ENCODE assay signal across 8 cellular contexts in genomic region chr20:49935746-49936152, GRCh38. TPM values are rescaled to one million over a fixed set of nuclear protein-coding genes. Genes with fewer than 3 reads are reported as not detected.
DNase-seq lines count a peak whose midpoint lies in the region; ATAC-seq and TF ChIP-seq lines count a peak whose summit lies in the region.

No MANE protein-coding gene starts in this region.

- peaks cover 11% of the 10 kb centered on the region for H3K79me2 ChIP-seq in trophoblast cell (ENCODE audit: control insufficient read depth, insufficient read depth, low read length, poor library complexity)

- peak overlapping the region; percentile 72 for H4K91ac ChIP-seq in trophoblast cell (ENCODE audit: low read depth, low read length)

- H4K12ac ChIP-seq in trophoblast cell (ENCODE audit: low read depth, low read length) = peak overlapping the region; percentile 78

- peak overlapping the region; percentile 45 for H2AK5ac ChIP-seq in trophoblast cell (ENCODE audit: low read length)

- no peak overlapping the region for H3K9ac ChIP-seq in trophoblast cell (ENCODE audit: low read length)

- H3K79me1 ChIP-seq in trophoblast cell (ENCODE audit: low read length) = peaks cover 6% of the 10 kb centered on the region

- H3K18ac ChIP-seq in trophoblast cell (ENCODE audit: low read length) = peak overlapping the region; percentile 53

- H3K36me3 ChIP-seq in trophoblast cell (ENCODE audit: control insufficient read depth in 1 of 2, insufficient read depth in 2 of 2, low read length in 2 of 2) = peaks cover 2% of the 10 kb centered on the region in 2 experiments

- no peak overlapping the region for H3K4me2 ChIP-seq in trophoblast cell (ENCODE audit: low read length)

- no peak overlapping the region for H3K27ac ChIP-seq in trophoblast cell (ENCODE audit: low read depth, low read length)

- H2BK12ac ChIP-seq in trophoblast cell (ENCODE audit: low read length) = no peak overlapping the region

- no CpG with 5 or more reads among the region's 21 CpGs for WGBS in trophoblast cell (ENCODE audit: extremely low coverage, insufficient coverage, insufficient read length)

- peak overlapping the region; percentile 65 for H2BK120ac ChIP-seq in trophoblast cell (ENCODE audit: insufficient read depth, low read length, poor library complexity)

- peak; percentile 5 for ATAC-seq in GM18909 (IDR thresholded peaks at IDR 0.05; ENCODE audit: poor library complexity, unreplicated experiment)

- H2AFZ ChIP-seq in trophoblast cell (ENCODE audit: insufficient read depth, low read length, poor library complexity) = peak overlapping the region; percentile 66

- H3K4me3 ChIP-seq in NB4 (ENCODE audit: low read depth, low read length) (peak overlapping the region; percentile 32), epithelial cell of proximal tubule (ENCODE audit: low read depth, low read length) (peak overlapping the region; percentile 97), trophoblast cell (ENCODE audit: low read depth, low read length) (no peak overlapping the region)

- H2BK5ac ChIP-seq in trophoblast cell (ENCODE audit: low read depth, low read length, poor library complexity) = no peak overlapping the region

- H3K14ac ChIP-seq in trophoblast cell (ENCODE audit: low read length) = peak overlapping the region; percentile 62

- H3K9me3 ChIP-seq in trophoblast cell (ENCODE audit: insufficient read depth, low read depth, low read length) = peaks cover 2% of the 10 kb centered on the region

- no peak overlapping the region for H3K4ac ChIP-seq in trophoblast cell (ENCODE audit: low read depth, low read length)

- no peaks in the 10 kb centered on the region for H3K27me3 ChIP-seq in trophoblast cell (ENCODE audit: insufficient read depth, low read length)

- peaks cover 4% of the 10 kb centered on the region in 2 experiments for H3K4me1 ChIP-seq in trophoblast cell (ENCODE audit: control insufficient read depth in 1 of 2, insufficient read depth in 2 of 2, low read length in 2 of 2)

- TF ChIP-seq CTCF in NB4 (IDR thresholded peaks at IDR 0.05; ENCODE audit: low read depth, low read length) (no peak), epithelial cell of proximal tubule (conservative IDR thresholded peaks at IDR 0.05; ENCODE audit: low read depth, low read length) (no peak), GM10266 (IDR thresholded peaks at IDR 0.05; ENCODE audit: control insufficient read depth, insufficient read depth, low read depth, missing control alignments) (no peak)

- H3K23ac ChIP-seq in trophoblast cell (ENCODE audit: low read length) = no peak overlapping the region

- TF ChIP-seq POLR2A in NB4 (IDR thresholded peaks at IDR 0.05; ENCODE audit: extremely low read depth, insufficient read length) = no peak

- peak overlapping the region; percentile 83 for H4K8ac ChIP-seq in trophoblast cell (ENCODE audit: low read depth, low read length)

- DNase-seq in NB4 (ENCODE audit: low read depth) = no peak
- no peak for DNase-seq in epithelial cell of proximal tubule (ENCODE audit: low read depth)
- no peak for DNase-seq in trophoblast cell
- no peak for DNase-seq in NCI-H774 (lab: John Stamatoyannopoulos, UW)
- no peak for DNase-seq in middle frontal gyrus (ENCODE audit: extremely low spot score, low spot score)
- no peak for DNase-seq in EL
- DNase-seq in GM10266 (ENCODE audit: extremely low spot score) = no peak

RNA-seq across cellular contexts. Expression of gene RNF114, which starts 0.4 kb away (rescaled TPM):
- total RNA-seq in epithelial cell of proximal tubule = 152 and 157 TPM in 2 replicates
- polyA plus RNA-seq in trophoblast cell (2013) = 56.6 and 56.7 TPM in 2 replicates

RNA-seq across cellular contexts. Expression of gene SPATA2, which starts 20.4 kb away (rescaled TPM):
- total RNA-seq in epithelial cell of proximal tubule = 3.2 and 5.3 TPM in 2 replicates
- 8.8 and 9.0 TPM in 2 replicates for polyA plus RNA-seq in trophoblast cell (2013)

RNA-seq across cellular contexts. Expression of gene SNAI1, which starts 47.0 kb away (rescaled TPM):
- 1.4 and 2.0 TPM in 2 replicates for total RNA-seq in epithelial cell of proximal tubule
- 74.2 and 76.9 TPM in 2 replicates for polyA plus RNA-seq in trophoblast cell (2013)
